In the genomic region with DNA sequence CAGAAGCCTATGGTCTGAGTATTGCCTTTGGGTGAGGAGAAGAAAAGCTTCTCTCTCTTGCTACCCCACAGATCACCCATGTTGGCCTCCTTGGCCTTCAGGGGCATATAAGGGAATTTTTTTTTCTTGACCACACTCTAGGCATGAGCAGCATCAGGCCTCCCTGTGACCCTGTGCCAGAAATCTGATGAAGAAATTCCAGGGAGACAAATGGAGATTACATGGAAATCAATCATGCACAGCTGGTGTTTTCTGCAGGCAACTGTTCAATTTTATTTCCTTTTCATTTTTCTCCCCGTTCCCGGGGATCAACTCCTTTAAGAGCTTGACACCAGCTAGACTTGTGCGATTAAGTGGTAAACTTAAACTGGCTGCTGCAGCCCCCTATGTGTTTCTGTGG, we compare ENCODE assay signal across 15 cellular contexts.
"Had no signal": no experiment of that assay in that cellular context is flagged by ENCODE, and none has a peak within 500 bp of the region (broad histone marks: within the 10 kb centered on the region; RNA-seq: fewer than 3 reads in every experiment).

No MANE protein-coding gene starts in this region.

- H3K27me3 ChIP-seq: hepatocyte, upper lobe of right lung had no signal

- H3K27ac ChIP-seq: hepatocyte, lower lobe of right lung, thoracic aorta, upper lobe of right lung, VCaP had no signal

- H3K4me1 ChIP-seq: lower lobe of right lung, upper lobe of right lung had no signal

- H3K36me3 ChIP-seq: lower lobe of right lung, thoracic aorta, upper lobe of right lung had no signal

- ATAC-seq: effector memory CD8-positive, alpha-beta T cell; lower lobe of right lung; stimulated activated naive B cell treated with anti-CD40 and anti-IgM and Interleukin-4, amounts not matched to agents 10 μg/mL and 1 μg/mL and 100 μg/mL, for 72 hours; upper lobe of right lung had no signal

- DNase-seq: activated CD4-positive, alpha-beta T cell treated with anti-CD3 and anti-CD28 coated beads, Interleukin-2, amount 50 U/mL, for 4 hours; activated CD4-positive, CD25-positive, alpha-beta regulatory T cell treated with anti-CD3 and anti-CD28 coated beads, Interleukin-2, amount 50 U/mL, for 72 hours; activated naive CD8-positive, alpha-beta T cell treated with anti-CD3 and anti-CD28 coated beads for 36 hours; activated T-cell treated with anti-CD3 and anti-CD28 coated beads for 4 hours; caudate nucleus; effector memory CD8-positive, alpha-beta T cell; left cardiac atrium; lower lobe of right lung; nucleus accumbens; stimulated activated naive B cell treated with anti-CD40 and anti-IgM and Interleukin-4, amounts not matched to agents 10 μg/mL and 1 μg/mL and 100 μg/mL, for 72 hours; T-helper 2 cell; upper lobe of right lung had no signal

- H3K4me3 ChIP-seq: hepatocyte, lower lobe of right lung, thoracic aorta, upper lobe of right lung had no signal

- H3K9me3 ChIP-seq: lower lobe of right lung, thoracic aorta, upper lobe of right lung had no signal
